Comparison of ENCODE assay signal across 10 cellular contexts in genomic region chr7:139362981-139363380, GRCh38. TPM values are rescaled to one million over a fixed set of nuclear protein-coding genes. Genes with fewer than 3 reads are reported as not detected.
DNase-seq lines count a peak whose midpoint lies in the region; ATAC-seq and TF ChIP-seq lines count a peak whose summit lies in the region.
"Had no signal": no experiment of that assay in that cellular context is flagged by ENCODE, and none has a peak within 500 bp of the region (broad histone marks: within the 10 kb centered on the region; RNA-seq: fewer than 3 reads in every experiment).

No MANE protein-coding gene starts in this region.

- H3K27me3 Mint-ChIP-seq in activated T-cell treated with anti-CD3 and anti-CD28 coated beads, Interleukin-2, amount 50 U/mL, for 72 hours (ENCODE audit: low read depth) = no peaks in the 10 kb centered on the region
- H3K27me3 Mint-ChIP-seq in glutamatergic neuron (ENCODE audit: unreplicated experiment) = peaks cover 9% of the 10 kb centered on the region

- DNase-seq in activated T-cell treated with anti-CD3 and anti-CD28 coated beads, Interleukin-2, amount 50 U/mL, for 72 hours = no peak
- no peak for DNase-seq in activated T-cell treated with anti-CD3 and anti-CD28 coated beads, Interleukin-2, amount 50 U/mL, for 48 hours
- DNase-seq in glutamatergic neuron = no peak
- DNase-seq in substantia nigra (lab: John Stamatoyannopoulos, UW) = peak in 1 of 49 donors; percentile 4
- no peak for DNase-seq in hepatic stellate cell (ENCODE audit: low spot score)
- DNase-seq in stimulated activated CD4-positive, alpha-beta T cell treated with anti-CD3 and anti-CD28 coated beads, Interleukin-4, amount 100 ng/mL, for 24 hours = no peak
- DNase-seq: stimulated activated CD4-positive, alpha-beta T cell treated with anti-CD3 and anti-CD28 coated beads, Interleukin-2, amount 100 ng/mL, for 24 hours had no signal

- ATAC-seq in activated T-cell treated with anti-CD3 and anti-CD28 coated beads, Interleukin-2, amount 50 U/mL, for 72 hours (replicated peaks in 1 of 2) = no peak
- ATAC-seq in GM18520 (IDR thresholded peaks at IDR 0.05; ENCODE audit: unreplicated experiment) = no peak

- H3K36me3 Mint-ChIP-seq in activated T-cell treated with anti-CD3 and anti-CD28 coated beads, Interleukin-2, amount 50 U/mL, for 72 hours (ENCODE audit: insufficient read depth in 2 of 2) = peaks cover 15 to 35% of the 10 kb centered on the region in 2 donors
- H3K36me3 Mint-ChIP-seq in glutamatergic neuron (ENCODE audit: unreplicated experiment) = no peaks in the 10 kb centered on the region

- H3K27ac Mint-ChIP-seq in activated T-cell treated with anti-CD3 and anti-CD28 coated beads, Interleukin-2, amount 50 U/mL, for 72 hours = peak overlapping the region; percentile 36
- peak overlapping the region; percentile 26 for H3K27ac Mint-ChIP-seq in glutamatergic neuron (ENCODE audit: unreplicated experiment)

- H3K4me3 Mint-ChIP-seq in activated T-cell treated with anti-CD3 and anti-CD28 coated beads, Interleukin-2, amount 50 U/mL, for 72 hours = peak overlapping the region; percentile 69 to 77
- H3K4me3 Mint-ChIP-seq in glutamatergic neuron (ENCODE audit: unreplicated experiment) = peak overlapping the region; percentile 6

- H3K27ac ChIP-seq in VCaP = peak overlapping the region; percentile 99
- peak overlapping the region; percentile 28 for H3K27ac ChIP-seq in substantia nigra (ENCODE audit: low read depth, low read length, poor library complexity, severe bottlenecking)
- H3K27ac ChIP-seq: suprapubic skin had no signal

- H3K4me1 Mint-ChIP-seq in activated T-cell treated with anti-CD3 and anti-CD28 coated beads, Interleukin-2, amount 50 U/mL, for 72 hours (ENCODE audit: low read depth) = peaks cover 68% of the 10 kb centered on the region
- peaks cover 15% of the 10 kb centered on the region for H3K4me1 Mint-ChIP-seq in glutamatergic neuron (ENCODE audit: low read depth, unreplicated experiment)

- H3K9me3 Mint-ChIP-seq in activated T-cell treated with anti-CD3 and anti-CD28 coated beads, Interleukin-2, amount 50 U/mL, for 72 hours = no peaks in the 10 kb centered on the region
- peaks cover 14% of the 10 kb centered on the region for H3K9me3 Mint-ChIP-seq in glutamatergic neuron (ENCODE audit: unreplicated experiment)

- TF ChIP-seq CTCF in VCaP (conservative IDR thresholded peaks at IDR 0.05) (no peak), glutamatergic neuron (IDR thresholded peaks at IDR 0.05; ENCODE audit: partially characterized antibody, unreplicated experiment) (no peak)

RNA-seq across cellular contexts. Expression of gene LUC7L2, which starts 3.3 kb away (rescaled TPM):
- 100 to 1,000 TPM; 178 to 217 TPM for total RNA-seq in activated T-cell treated with anti-CD3 and anti-CD28 coated beads, Interleukin-2, amount 50 U/mL, for 72 hours
- 83.4 TPM for total RNA-seq in glutamatergic neuron (ENCODE audit: unreplicated experiment)

RNA-seq across cellular contexts. Expression of gene FMC1, which starts 21.8 kb away (rescaled TPM):
- total RNA-seq in activated T-cell treated with anti-CD3 and anti-CD28 coated beads, Interleukin-2, amount 50 U/mL, for 72 hours = 10 to 100 TPM in 1 of 2 donors, 1 to 10 TPM in 1; 7.8 to 15.9 TPM
- total RNA-seq in glutamatergic neuron (ENCODE audit: unreplicated experiment) = 40.1 TPM
